ENCODE assay signal across 1 cellular context in genomic region chr16:12199524-12199923, GRCh38.
TF ChIP-seq lines count a peak whose summit lies in the region.

No MANE protein-coding gene starts in this region.

TF ChIP-seq in HepG2, 621 proteins besides CTCF, POLR2A, EP300 and RAD21 (continued from another document and continues in another):
- TF ChIP-seq TEAD3 (CRISPR knock-in tag; optimal IDR thresholded peaks at IDR 0.05; ENCODE audit: borderline replicate concordance) (peak; percentile 94), RNF219 (CRISPR knock-in tag; IDR thresholded peaks at IDR 0.05) (no peak), SNAPC5 (CRISPR knock-in tag; IDR thresholded peaks at IDR 0.05; ENCODE audit: borderline replicate concordance) (no peak), AGO1 (IDR thresholded peaks at IDR 0.05; ENCODE audit: low read depth, low read length, poor library complexity, severe bottlenecking) (no peak), ZNF816 (CRISPR knock-in tag; IDR thresholded peaks at IDR 0.05; ENCODE audit: borderline replicate concordance) (peak; percentile 72; the same call in 1 of the 2 replicates), KLF12 (CRISPR knock-in tag; IDR thresholded peaks at IDR 0.05; ENCODE audit: borderline replicate concordance) (peak; percentile 73; the same call in 1 of the 2 replicates), ZNF703 (CRISPR knock-in tag; IDR thresholded peaks at IDR 0.05; ENCODE audit: borderline replicate concordance) (no peak), DDIT3 (CRISPR knock-in tag; IDR thresholded peaks at IDR 0.05) (no peak), ZFP62 (CRISPR knock-in tag; IDR thresholded peaks at IDR 0.05) (no peak), ZNF253 (CRISPR knock-in tag; IDR thresholded peaks at IDR 0.05; ENCODE audit: borderline replicate concordance) (no peak), NR0B2 (CRISPR knock-in tag; IDR thresholded peaks at IDR 0.05) (no peak), CEBPB (IDR thresholded peaks at IDR 0.05; ENCODE audit: borderline replicate concordance, low read depth, low read length) (peak; percentile 50), ELK4 (CRISPR knock-in tag; IDR thresholded peaks at IDR 0.05; ENCODE audit: borderline replicate concordance) (no peak), MEF2D (CRISPR knock-in tag; IDR thresholded peaks at IDR 0.05) (peak; percentile 53), ZNF550 (CRISPR knock-in tag; IDR thresholded peaks at IDR 0.05; ENCODE audit: borderline replicate concordance) (no peak), HIVEP1 (CRISPR knock-in tag; IDR thresholded peaks at IDR 0.05) (no peak), NRL (CRISPR knock-in tag; IDR thresholded peaks at IDR 0.05; ENCODE audit: borderline replicate concordance) (no peak), AHDC1 (CRISPR knock-in tag; IDR thresholded peaks at IDR 0.05; ENCODE audit: borderline replicate concordance) (peak; percentile 77; the same call in 1 of the 2 replicates), CSRNP2 (CRISPR knock-in tag; conservative IDR thresholded peaks at IDR 0.05; ENCODE audit: low read depth) (no peak), ZNF670 (CRISPR knock-in tag; IDR thresholded peaks at IDR 0.05; ENCODE audit: borderline replicate concordance) (no peak), HDAC2 (CRISPR knock-in tag; IDR thresholded peaks at IDR 0.05) (peak; percentile 85), GPN1 (CRISPR knock-in tag; IDR thresholded peaks at IDR 0.05; ENCODE audit: borderline replicate concordance) (no peak), FOXC1 (CRISPR knock-in tag; IDR thresholded peaks at IDR 0.05; ENCODE audit: borderline replicate concordance) (no peak), TARDBP (CRISPR knock-in tag; IDR thresholded peaks at IDR 0.05) (no peak), THAP11 (CRISPR knock-in tag; IDR thresholded peaks at IDR 0.05) (peak; percentile 63; the same call in 1 of the 2 replicates), NCOA1 (CRISPR knock-in tag; IDR thresholded peaks at IDR 0.05) (no peak), MEIS2 (CRISPR knock-in tag; IDR thresholded peaks at IDR 0.05) (peak; percentile 74), EHMT2 (IDR thresholded peaks at IDR 0.05; ENCODE audit: borderline replicate concordance, low read depth, low read length) (peak; percentile 99), SIN3B (IDR thresholded peaks at IDR 0.05; ENCODE audit: low read length) (no peak), MXD1 (CRISPR knock-in tag; IDR thresholded peaks at IDR 0.05) (no peak), ELF1 (CRISPR knock-in tag; IDR thresholded peaks at IDR 0.05) (peak; percentile 33; the same call in 1 of the 2 replicates), ZNF136 (CRISPR knock-in tag; IDR thresholded peaks at IDR 0.05; ENCODE audit: low read depth) (no peak), YEATS4 (CRISPR knock-in tag; IDR thresholded peaks at IDR 0.05; ENCODE audit: borderline replicate concordance) (0 out of 2 replicates have a peak, but pooled peaks have one; percentile 38), HNF1A (IDR thresholded peaks at IDR 0.05; ENCODE audit: low read depth) (no peak), HNF1A (CRISPR knock-in tag; IDR thresholded peaks at IDR 0.05; ENCODE audit: borderline replicate concordance) (no peak), ZMYM2 (CRISPR knock-in tag; IDR thresholded peaks at IDR 0.05) (no peak), PTBP1 (IDR thresholded peaks at IDR 0.05; ENCODE audit: low read depth, low read length, poor library complexity, severe bottlenecking) (no peak), ARID2 (CRISPR knock-in tag; IDR thresholded peaks at IDR 0.05; ENCODE audit: borderline replicate concordance) (no peak), PRDM4 (CRISPR knock-in tag; IDR thresholded peaks at IDR 0.05; ENCODE audit: borderline replicate concordance) (no peak), ADNP (CRISPR knock-in tag; IDR thresholded peaks at IDR 0.05) (no peak), NFE2L1 (CRISPR knock-in tag; IDR thresholded peaks at IDR 0.05; ENCODE audit: borderline replicate concordance) (no peak), ZIK1 (CRISPR knock-in tag; IDR thresholded peaks at IDR 0.05; ENCODE audit: borderline replicate concordance, low read depth) (no peak), RAD51 (IDR thresholded peaks at IDR 0.05; ENCODE audit: borderline replicate concordance) (no peak)
